In the genomic region with DNA sequence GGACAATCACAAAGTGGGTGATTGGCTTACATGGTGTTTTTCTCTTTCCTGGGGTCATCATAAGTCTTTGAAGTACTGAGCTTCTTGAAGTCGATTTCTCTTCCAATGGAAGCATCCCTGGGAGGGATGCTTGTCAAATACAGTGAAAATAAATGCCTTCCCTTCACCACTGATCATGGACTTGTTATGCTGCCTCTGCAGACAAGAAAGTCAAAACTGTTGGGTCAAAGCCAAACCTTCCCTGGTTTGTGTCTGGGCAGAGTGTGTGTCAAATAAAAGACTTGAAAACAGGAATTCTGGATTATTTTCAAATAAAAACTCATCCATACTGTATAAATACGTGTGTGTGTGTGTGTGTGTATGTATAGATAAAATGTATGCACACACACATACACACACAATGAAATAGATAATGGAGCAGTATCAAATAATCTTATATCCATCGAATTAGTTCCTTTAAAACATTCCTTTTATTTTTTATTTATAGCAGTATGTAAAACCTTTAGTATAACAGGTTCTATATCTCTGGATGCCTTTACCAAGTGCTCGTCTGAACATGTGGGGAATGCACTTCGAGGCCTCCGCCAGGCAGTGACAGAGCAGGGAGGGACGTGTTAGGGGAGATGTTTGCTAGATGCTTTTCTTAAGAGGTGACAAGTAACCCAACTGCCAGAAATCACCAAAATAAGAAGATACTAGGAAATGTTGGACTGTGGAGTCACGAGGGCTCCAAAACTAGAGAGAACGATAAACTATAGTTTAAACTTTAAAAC, we compare ENCODE assay signal across 24 cellular contexts. TPM values are rescaled to one million over a fixed set of nuclear protein-coding genes. Genes with fewer than 3 reads are reported as not detected.
DNase-seq lines count a peak whose midpoint lies in the region; ATAC-seq, FAIRE-seq and TF ChIP-seq lines count a peak whose summit lies in the region.
"Had no signal": no experiment of that assay in that cellular context is flagged by ENCODE, and none has a peak within 500 bp of the region (broad histone marks: within the 10 kb centered on the region; RNA-seq: fewer than 3 reads in every experiment).

No MANE protein-coding gene starts in this region.

- H3K27me3 ChIP-seq in SK-N-SH (ENCODE audit: insufficient read depth) (no peaks in the 10 kb centered on the region), keratinocyte (ENCODE audit: control insufficient read depth, extremely low read depth, insufficient read depth, low read length) (no peaks in the 10 kb centered on the region), aorta (ENCODE audit: control insufficient read depth in 1 of 2, insufficient read depth in 2 of 2, low read length in 1 of 2) (no peaks in the 10 kb centered on the region)
- H3K27me3 ChIP-seq: spleen, upper lobe of left lung had no signal

- no peak overlapping the region for H3K4me2 ChIP-seq in SK-N-SH
- H3K4me2 ChIP-seq in keratinocyte (ENCODE audit: control insufficient read depth, extremely low read depth, insufficient read depth, low read depth, low read length), result peak overlapping the region; percentile 0
- H3K4me2 ChIP-seq: A549 had no signal

- peaks cover 0 to 55% of the 10 kb centered on the region in 2 experiments; a peak in 2 of 4 replicates for H3K4me1 ChIP-seq in SK-N-SH (ENCODE audit: control insufficient read depth in 1 of 2, insufficient read depth in 2 of 2, low read depth in 1 of 2, low read length in 1 of 2)
- peaks cover 35% of the 10 kb centered on the region for H3K4me1 ChIP-seq in keratinocyte (ENCODE audit: control insufficient read depth, extremely low read depth, insufficient read depth, low read length)
- no peaks in the 10 kb centered on the region for H3K4me1 ChIP-seq in aorta (ENCODE audit: control insufficient read depth in 1 of 2, insufficient read depth in 2 of 2, low read length in 2 of 2)
- H3K4me1 ChIP-seq: A549, lower lobe of right lung, spleen, upper lobe of left lung had no signal

- H3K36me3 ChIP-seq in SK-N-SH (replicated peaks in 1 of 2; ENCODE audit: control insufficient read depth in 1 of 2, insufficient read depth in 2 of 2, low read length in 1 of 2) (no peaks in the 10 kb centered on the region), keratinocyte (ENCODE audit: control insufficient read depth in 2 of 2, extremely low read depth in 1 of 2, insufficient read depth in 2 of 2, low read length in 2 of 2) (no peaks in the 10 kb centered on the region), aorta (ENCODE audit: control insufficient read depth in 1 of 2, insufficient read depth in 2 of 2, low read length in 1 of 2) (peaks cover 0 to 2% of the 10 kb centered on the region in 2 donors)
- H3K36me3 ChIP-seq: lower lobe of right lung, spleen, upper lobe of left lung had no signal

- H3F3A ChIP-seq in SK-N-SH (replicated peaks; ENCODE audit: insufficient read depth), result no peaks in the 10 kb centered on the region

- H3K4me3 ChIP-seq in SK-N-SH (ENCODE audit: low read depth in 2 of 2, low read length in 1 of 2) (no peak overlapping the region), keratinocyte (ENCODE audit: control insufficient read depth in 2 of 3, extremely low read depth in 1 of 3, insufficient read depth in 2 of 3, low read depth in 1 of 3, low read length in 3 of 3) (no peak overlapping the region), aorta (ENCODE audit: low read length in 2 of 2) (no peak overlapping the region)
- H3K4me3 ChIP-seq: A549, lower lobe of right lung, spleen, upper lobe of left lung had no signal

- no peak for TF ChIP-seq RAD21 in SK-N-SH (IDR thresholded peaks at IDR 0.05; ENCODE audit: low read length)

- no peak for DNase-seq in SK-N-SH
- peak; percentile 37 for DNase-seq in astrocyte of the hippocampus (ENCODE audit: low read depth, low spot score)
- no peak for DNase-seq in keratinocyte (ENCODE audit: low read depth, low spot score)
- no peak for DNase-seq in AG08396 (ENCODE audit: low spot score)
- DNase-seq in aorta, result no peak
- no peak for DNase-seq in midbrain (lab: John Stamatoyannopoulos, UW)
- DNase-seq: activated CD4-positive, alpha-beta T cell treated with anti-CD3 and anti-CD28 coated beads, Interleukin-2, amount 10 ng/mL, durations not matched to agents 7 days and 5 days; activated naive CD4-positive, alpha-beta T cell treated with Interleukin-2 at 50 U/mL for 16 hours; activated T-cell treated with anti-CD3 and anti-CD28 coated beads for 4 hours; CD4-positive, alpha-beta T cell; dermis blood vessel endothelial cell; erythroblast; lower lobe of right lung; NCI-H1092; NCI-H2081; NCI-H82; nephron progenitor cell; spleen; stimulated activated naive CD4-positive, alpha-beta T cell treated with Interleukin-2 at 50 U/mL for 16 hours; upper lobe of left lung had no signal

- FAIRE-seq in keratinocyte (lab: Jason Lieb, UNC), result peak; percentile 29
- FAIRE-seq: A549 had no signal

- H3K9me2 ChIP-seq in SK-N-SH, result no peaks in the 10 kb centered on the region

- WGBS in SK-N-SH (ENCODE audit: low lambda C conversion rate), result 66% methylated on average over 9 of the region's 9 CpGs
- 74 to 77% methylated on average over 9 of the region's 9 CpGs for WGBS in aorta, 2 donors

- POLR2A ChIA-PET in SK-N-SH (lab: Yijun Ruan, JAX), result no interaction called here

- dilution Hi-C loops in keratinocyte (cut with MboI; ENCODE audit: extremely low pct_ligation_motif_present, low sequenced_read_pairs), result no loop called here

- H3K79me2 ChIP-seq in SK-N-SH (ENCODE audit: insufficient read depth), result no peaks in the 10 kb centered on the region
- H3K79me2 ChIP-seq in keratinocyte (ENCODE audit: control insufficient read depth, insufficient read depth, low read length), result no peaks in the 10 kb centered on the region

- no peaks in the 10 kb centered on the region for H3K9me1 ChIP-seq in keratinocyte (ENCODE audit: control insufficient read depth, extremely low read depth, insufficient read depth, low read length)

- no peaks in the 10 kb centered on the region for H3K9me3 ChIP-seq in SK-N-SH
- H3K9me3 ChIP-seq in keratinocyte (ENCODE audit: control insufficient read depth, low read depth, low read length), result no peaks in the 10 kb centered on the region
- H3K9me3 ChIP-seq in aorta (ENCODE audit: control insufficient read depth, low read length), result no peaks in the 10 kb centered on the region
- H3K9me3 ChIP-seq: A549, lower lobe of right lung, spleen, upper lobe of left lung had no signal

- ATAC-seq in SK-N-SH treated with all-trans-retinoic acid at 6 μM for 48 hours (peak; percentile 35; the same call in 2 of the 3 replicates), HG02938 (IDR thresholded peaks at IDR 0.05; ENCODE audit: unreplicated experiment) (no peak), aorta (ENCODE audit: low FRiP score) (no peak)
- ATAC-seq: lower lobe of right lung had no signal

- H3K27ac ChIP-seq in SK-N-SH (ENCODE audit: low read depth in 2 of 2, low read length in 1 of 2) (peak overlapping the region in 1 of 2 experiments; percentile 11; a peak in 1 of 4 replicates), keratinocyte (ENCODE audit: control insufficient read depth, insufficient read depth, low read length) (peak overlapping the region; percentile 66), aorta (ENCODE audit: low read depth in 1 of 2, low read length in 2 of 2) (no peak overlapping the region)
- H3K27ac ChIP-seq: A549, lower lobe of right lung, upper lobe of left lung had no signal

- TF ChIP-seq CTCF in SK-N-SH (IDR thresholded peaks at IDR 0.05) (no peak), keratinocyte (optimal IDR thresholded peaks at IDR 0.05 in 1 of 3, IDR thresholded peaks at IDR 0.05 in 1 of 3, conservative IDR thresholded peaks at IDR 0.05 in 1 of 3; ENCODE audit: extremely low read depth in 1 of 3, insufficient read depth in 2 of 3, low read length in 3 of 3) (no peak)

- H2AFZ ChIP-seq in SK-N-SH (ENCODE audit: low read depth) (no peak overlapping the region), keratinocyte (ENCODE audit: control insufficient read depth, low read length) (no peak overlapping the region)

- H4K20me1 ChIP-seq in SK-N-SH (ENCODE audit: insufficient read depth), result no peaks in the 10 kb centered on the region
- no peaks in the 10 kb centered on the region for H4K20me1 ChIP-seq in keratinocyte (ENCODE audit: control insufficient read depth, extremely low read depth, insufficient read depth, low read length)

- CTCF ChIA-PET in SK-N-SH (lab: Yijun Ruan, JAX), result interaction anchor here (1.2 kb wide), 1 partner anchor 94 kb away, joined by 4 read pairs; a partner anchor contains a TSS

- TF ChIP-seq EP300 in SK-N-SH (IDR thresholded peaks at IDR 0.05; ENCODE audit: borderline replicate concordance in 1 of 2, low read depth in 1 of 2, low read length in 1 of 2), result no peak

- H3K9ac ChIP-seq in SK-N-SH (no peak overlapping the region), keratinocyte (ENCODE audit: control insufficient read depth, extremely low read depth, insufficient read depth, low read length) (no peak overlapping the region)

- intact Hi-C loops in aorta (cut with DNase I), result no loop called here

TF ChIP-seq in SK-N-SH treated with all-trans-retinoic acid at 6 μM for 48 hours, 23 proteins besides CTCF, POLR2A, EP300 and RAD21 (continues in another document):
- TF ChIP-seq CSDC2 (CRISPR knock-in tag; IDR thresholded peaks at IDR 0.05) (no peak), GLIS3 (CRISPR knock-in tag; IDR thresholded peaks at IDR 0.05) (no peak), BACH2 (CRISPR knock-in tag; IDR thresholded peaks at IDR 0.05; ENCODE audit: borderline replicate concordance) (no peak), ESRRG (CRISPR knock-in tag; IDR thresholded peaks at IDR 0.05) (no peak), TOX (CRISPR knock-in tag; IDR thresholded peaks at IDR 0.05; ENCODE audit: borderline replicate concordance) (no peak), ZFP30 (CRISPR knock-in tag; IDR thresholded peaks at IDR 0.05) (no peak)

TF ChIP-seq in SK-N-SH, 30 proteins besides CTCF, POLR2A, EP300 and RAD21 (continues in another document):
- TF ChIP-seq RXRA (IDR thresholded peaks at IDR 0.05; ENCODE audit: borderline replicate concordance, low read depth), result no peak

RNA-seq across cellular contexts. Expression of a gene that starts 27.2 kb away (rescaled TPM):
- polyA plus RNA-seq in SK-N-SH (2012; rRNA removed) (0.05 and 0.10 TPM in 2 replicates), keratinocyte (not detected in 3 replicates), aorta (not detected)
- 0.05 and 0.08 TPM in 2 replicates for polyA plus RNA-seq in SK-N-SH (2012; cell fraction: cytosol; rRNA removed)
- 0.08 and 0.25 TPM in 2 replicates for polyA plus RNA-seq in SK-N-SH (2012; cell fraction: nucleus; rRNA removed)
- not detected for polyA plus RNA-seq in keratinocyte (2011; ENCODE audit: low read depth)
- polyA plus RNA-seq in keratinocyte (2011; cell fraction: cytosol; rRNA removed), result not detected in 2 replicates
- polyA plus RNA-seq in keratinocyte (2011; cell fraction: nucleus; rRNA removed), result not detected in 2 replicates
- polyA plus RNA-seq in keratinocyte (2012; ENCODE audit: low replicate concordance), result 0.13 TPM in 1 of 2 replicates, not detected in the other
- polyA minus RNA-seq in keratinocyte, result not detected in 3 replicates
- polyA minus RNA-seq in keratinocyte (2011; cell fraction: cytosol; rRNA and poly(A)+ RNA removed), result not detected
- not detected in 2 replicates for polyA minus RNA-seq in keratinocyte (2011; cell fraction: nucleus; rRNA and poly(A)+ RNA removed)
- not detected for total RNA-seq in aorta
- total RNA-seq: activated CD4-positive, alpha-beta T cell treated with anti-CD3 and anti-CD28 coated beads, Interleukin-2, amount 10 ng/mL, durations not matched to agents 7 days and 5 days; CD4-positive, alpha-beta T cell; dermis blood vessel endothelial cell; lower lobe of right lung; pulmonary artery endothelial cell; upper lobe of left lung had no signal
- polyA plus RNA-seq: A549 had no signal
